2 cellular contexts compared by ENCODE assay signal in genomic region chr6:109007521-109007920, GRCh38.
TF ChIP-seq lines count a peak whose summit lies in the region.

No MANE protein-coding gene starts in this region.

TF ChIP-seq in SK-N-SH, 30 proteins besides CTCF, POLR2A, EP300 and RAD21 (continued from another document):
- TF ChIP-seq GABPA (IDR thresholded peaks at IDR 0.05; ENCODE audit: low read depth) (no peak), RFX5 (IDR thresholded peaks at IDR 0.05; ENCODE audit: low read length) (no peak), SIN3A (IDR thresholded peaks at IDR 0.05; ENCODE audit: borderline replicate concordance, low read depth, low read length) (no peak)

TF ChIP-seq in SK-N-SH treated with all-trans-retinoic acid at 6 μM for 48 hours, 23 proteins besides CTCF, POLR2A, EP300 and RAD21:
- TF ChIP-seq CREB5 (CRISPR knock-in tag; IDR thresholded peaks at IDR 0.05; ENCODE audit: low read depth) (no peak), ZNF70 (CRISPR knock-in tag; IDR thresholded peaks at IDR 0.05) (no peak), TOX (CRISPR knock-in tag; IDR thresholded peaks at IDR 0.05; ENCODE audit: borderline replicate concordance) (no peak), POU6F1 (CRISPR knock-in tag; IDR thresholded peaks at IDR 0.05; ENCODE audit: borderline replicate concordance, low read depth) (no peak), BACH2 (CRISPR knock-in tag; IDR thresholded peaks at IDR 0.05; ENCODE audit: borderline replicate concordance) (no peak), ARNTL (CRISPR knock-in tag; IDR thresholded peaks at IDR 0.05; ENCODE audit: borderline replicate concordance, low read depth) (no peak), ESRRG (CRISPR knock-in tag; IDR thresholded peaks at IDR 0.05) (no peak), GLIS3 (CRISPR knock-in tag; IDR thresholded peaks at IDR 0.05) (no peak), ZNF565 (CRISPR knock-in tag; conservative IDR thresholded peaks at IDR 0.05; ENCODE audit: low read depth) (no peak), TSHZ2 (CRISPR knock-in tag; IDR thresholded peaks at IDR 0.05) (no peak), ZFP30 (CRISPR knock-in tag; IDR thresholded peaks at IDR 0.05) (no peak), ISL1 (CRISPR knock-in tag; IDR thresholded peaks at IDR 0.05) (no peak)
